Comparison of ENCODE assay signal across 9 cellular contexts in genomic region chr4:185011408-185011807, GRCh38. TPM values are rescaled to one million over a fixed set of nuclear protein-coding genes. Genes with fewer than 3 reads are reported as not detected.
DNase-seq lines count a peak whose midpoint lies in the region; ATAC-seq and TF ChIP-seq lines count a peak whose summit lies in the region.
"Had no signal": no experiment of that assay in that cellular context is flagged by ENCODE, and none has a peak within 500 bp of the region (broad histone marks: within the 10 kb centered on the region; RNA-seq: fewer than 3 reads in every experiment).

No MANE protein-coding gene starts in this region.

- DNase-seq in AML-193 (lab: John Stamatoyannopoulos, UW) (peak; percentile 12 to 15), GM13977 (ENCODE audit: low spot score) (no peak), SK-MEL-5 (ENCODE audit: low read depth, low spot score) (peak; percentile 61), hepatocyte (ENCODE audit: low spot score) (peak; percentile 43), NCI-H446 treated with DMSO at 0.1 percent for 48 hours (lab: John Stamatoyannopoulos, UW) (no peak), DMS79 (lab: John Stamatoyannopoulos, UW) (no peak), NOMO-1 treated with DMSO at 0.1 percent for 48 hours (lab: John Stamatoyannopoulos, UW; ENCODE audit: unreplicated experiment) (no peak)
- DNase-seq: naive B cell had no signal

- H3K4me2 ChIP-seq in hepatocyte = no peak overlapping the region

- H4K20me1 ChIP-seq in hepatocyte (ENCODE audit: insufficient read depth, poor library complexity, severe bottlenecking) = no peaks in the 10 kb centered on the region

- no peak overlapping the region for H2AFZ ChIP-seq in hepatocyte

- ATAC-seq in HG03520 (IDR thresholded peaks at IDR 0.05; ENCODE audit: unreplicated experiment) = no peak

- H3K4me1 ChIP-seq in hepatocyte (ENCODE audit: insufficient read depth) = no peaks in the 10 kb centered on the region

- H3K79me2 ChIP-seq in hepatocyte = no peaks in the 10 kb centered on the region

- no peak overlapping the region for H3K27ac ChIP-seq in hepatocyte

- no peaks in the 10 kb centered on the region for H3K9me3 ChIP-seq in hepatocyte (ENCODE audit: low read depth)

- H3K27me3 ChIP-seq in hepatocyte = peaks cover 80% of the 10 kb centered on the region

- WGBS in hepatocyte (ENCODE audit: low lambda C conversion rate, missing lambda C conversion rate) = 13% methylated on average over 8 of the region's 8 CpGs

- H3K36me3 ChIP-seq in hepatocyte (replicated peaks; ENCODE audit: insufficient read depth, low read depth) = no peaks in the 10 kb centered on the region

- no peak overlapping the region for H3K4me3 ChIP-seq in hepatocyte

- in situ Hi-C loops in GM13977 (cut with MboI; ENCODE audit: low pct_unique_long_range_greater_than_20kb, low sequenced_read_pairs, unreplicated experiment) (no loop called here), SK-MEL-5 (cut with HindIII; ENCODE audit: low pct_unique_long_range_greater_than_20kb, low sequenced_read_pairs) (no loop called here)

- TF ChIP-seq CTCF in GM13977 (IDR thresholded peaks at IDR 0.05; ENCODE audit: extremely low read depth, insufficient read depth, missing control alignments) = peak; percentile 41
- peak; percentile 43 for TF ChIP-seq CTCF in hepatocyte (IDR thresholded peaks at IDR 0.05; ENCODE audit: poor library complexity)

- H3K9me2 ChIP-seq in hepatocyte (replicated peaks; ENCODE audit: insufficient read depth) = no peaks in the 10 kb centered on the region

RNA-seq across cellular contexts. Expression of gene HELT, which starts 6.9 kb away (rescaled TPM):
- not detected in 2 replicates for total RNA-seq in SK-MEL-5 (2014; rRNA removed; shearing (Covaris generic))
- 0.20 TPM in 1 of 2 replicates, not detected in the other for polyA plus RNA-seq in SK-MEL-5 (2015; cell fraction: cytosol; rRNA removed)
- polyA plus RNA-seq in SK-MEL-5 (2015; cell fraction: nucleus; rRNA removed) = not detected in 2 replicates
- total RNA-seq in hepatocyte = not detected in 2 replicates
- polyA plus RNA-seq in hepatocyte = not detected in 2 replicates

Comparison
In these comparisons a context has a peak if more than half of its experiments do, and no peak if none do; other contexts are left out.
1. DNase-seq: peak in AML-193 (2 of 2), SK-MEL-5 (single experiment) and hepatocyte (single experiment); none in GM13977 (single experiment), NCI-H446 treated with DMSO at 0.1 percent for 48 hours (single experiment), DMS79 (single experiment) and NOMO-1 treated with DMSO at 0.1 percent for 48 hours (single experiment).